Comparison of ENCODE assay signal across 9 cellular contexts in genomic region chr12:121637231-121637914, GRCh38. TPM values are rescaled to one million over a fixed set of nuclear protein-coding genes. Genes with fewer than 3 reads are reported as not detected.
DNase-seq lines count a peak whose midpoint lies in the region; ATAC-seq and TF ChIP-seq lines count a peak whose summit lies in the region.
"Had no signal": no experiment of that assay in that cellular context is flagged by ENCODE, and none has a peak within 500 bp of the region (broad histone marks: within the 10 kb centered on the region; RNA-seq: fewer than 3 reads in every experiment).

No MANE protein-coding gene starts in this region.

- no peak overlapping the region for H3K4me3 ChIP-seq in suprapubic skin
- H3K4me3 ChIP-seq in HAP-1: no peak overlapping the region

- TF ChIP-seq CTCF in suprapubic skin (IDR thresholded peaks at IDR 0.05): no peak

- TF ChIP-seq POLR2A in suprapubic skin (IDR thresholded peaks at IDR 0.05): no peak

- intact Hi-C loops in left cardiac atrium (cut with DNase I): no loop called here

- TF ChIP-seq EP300 in suprapubic skin (IDR thresholded peaks at IDR 0.05): no peak

- H3K9me3 ChIP-seq in suprapubic skin: no peaks in the 10 kb centered on the region
- no peaks in the 10 kb centered on the region for H3K9me3 ChIP-seq in HAP-1

- WGBS in suprapubic skin: 46% methylated on average over 7 of the region's 10 CpGs

- H3K4me1 ChIP-seq in suprapubic skin: peaks cover 29% of the 10 kb centered on the region
- peaks cover 18% of the 10 kb centered on the region for H3K4me1 ChIP-seq in HAP-1

- H3K27me3 ChIP-seq in suprapubic skin: no peaks in the 10 kb centered on the region
- H3K27me3 ChIP-seq in HAP-1 (ENCODE audit: low read depth): no peaks in the 10 kb centered on the region

- H3K27ac ChIP-seq in suprapubic skin: peak overlapping the region; percentile 49

- DNase-seq in activated CD4-positive, alpha-beta T cell treated with anti-CD3 and anti-CD28 coated beads for 1 hour: peak; percentile 31
- DNase-seq in activated CD4-positive, alpha-beta T cell treated with anti-CD3 and anti-CD28 coated beads, Interleukin-2, amount 50 U/mL, for 4 hours: no peak
- peak; percentile 12 to 51 (median 24) for DNase-seq in activated CD4-positive, CD25-positive, alpha-beta regulatory T cell (lab: John Stamatoyannopoulos, UW)
- no peak for DNase-seq in left cardiac atrium
- DNase-seq in suprapubic skin (ENCODE audit: low spot score in 2 of 2): peak in 1 of 2 donors; percentile 64
- no peak for DNase-seq in cerebellar cortex (ENCODE audit: low spot score)
- DNase-seq in HAP-1 (ENCODE audit: low spot score in 2 of 2): no peak

- H3K36me3 ChIP-seq in suprapubic skin (peaks cover 17% of the 10 kb centered on the region), HAP-1 (replicated peaks) (peaks cover 9% of the 10 kb centered on the region)

- ATAC-seq in left cardiac atrium: peak; percentile 38 to 44
- ATAC-seq in HG03457 (IDR thresholded peaks at IDR 0.05; ENCODE audit: unreplicated experiment): no peak

- in situ Hi-C loops in HAP-1 (cut with MboI; ENCODE audit: low sequenced_read_pairs): no loop called here

RNA-seq across cellular contexts. Expression of gene ORAI1, which starts 11.0 kb away (rescaled TPM):
- 10 to 100 TPM; 11.7 to 12.9 TPM for total RNA-seq in left cardiac atrium
- 10 to 100 TPM; 56.5 to 81.4 (median 71.4) TPM for total RNA-seq in suprapubic skin

RNA-seq across cellular contexts. Expression of gene MORN3, which starts 32.1 kb away (rescaled TPM):
- total RNA-seq in left cardiac atrium: under 1 TPM; 0.09 to 0.21 TPM
- 1 to 10 TPM; 1.5 to 4.5 (median 2.6) TPM for total RNA-seq in suprapubic skin
- total RNA-seq: fibroblast of villous mesenchyme had no signal

RNA-seq across cellular contexts. Expression of gene KDM2B, which starts 56.5 kb away (rescaled TPM):
- 10 to 100 TPM; 11.2 to 14.7 TPM for total RNA-seq in left cardiac atrium
- 10 to 100 TPM; 47.8 to 53.7 (median 50.4) TPM for total RNA-seq in suprapubic skin

Comparison
In these comparisons a context has a peak if more than half of its experiments do, and no peak if none do; other contexts are left out.
1. DNase-seq: peak in activated CD4-positive, alpha-beta T cell treated with anti-CD3 and anti-CD28 coated beads for 1 hour (single experiment) and activated CD4-positive, CD25-positive, alpha-beta regulatory T cell (4 of 4); none in activated CD4-positive, alpha-beta T cell treated with anti-CD3 and anti-CD28 coated beads, Interleukin-2, amount 50 U/mL, for 4 hours (0 of 2), left cardiac atrium (single experiment), cerebellar cortex (single experiment) and HAP-1 (0 of 2).
2. RNA of gene ORAI1, which starts 11.0 kb away (total RNA-seq): 56.5 to 81.4 TPM in suprapubic skin; 11.7 to 12.9 TPM in left cardiac atrium; every median in the first group is over 4 times any median in the second.